In genomic region chr10:8033812-8034665, GRCh38 we compare ENCODE assay signal across 15 cellular contexts. TPM values are rescaled to one million over a fixed set of nuclear protein-coding genes. Genes with fewer than 3 reads are reported as not detected.
DNase-seq lines count a peak whose midpoint lies in the region; ATAC-seq and TF ChIP-seq lines count a peak whose summit lies in the region.
"Had no signal": no experiment of that assay in that cellular context is flagged by ENCODE, and none has a peak within 500 bp of the region (broad histone marks: within the 10 kb centered on the region; RNA-seq: fewer than 3 reads in every experiment).

No MANE protein-coding gene starts in this region.

- H3K4me1 ChIP-seq in ascending aorta, result peaks cover 6 to 15% of the 10 kb centered on the region in 2 donors

- DNase-seq in DMS 273 (lab: John Stamatoyannopoulos, UW; ENCODE audit: unreplicated experiment), result peak; percentile 26
- DNase-seq in DMS 273 treated with DMSO at 0.1 percent for 48 hours (lab: John Stamatoyannopoulos, UW), result no peak
- DNase-seq in ascending aorta (ENCODE audit: low spot score in 2 of 2), result peak in 1 of 2 donors; percentile 54
- no peak for DNase-seq in NCI-H345 (lab: John Stamatoyannopoulos, UW)
- DNase-seq in iPS-NIHi11 (ENCODE audit: low spot score), result no peak
- DNase-seq: brain microvascular endothelial cell; EL; GOT3; NCI-H446 treated with DMSO at 0.1 percent for 48 hours; stimulated activated naive CD4-positive, alpha-beta T cell treated with Interleukin-2 at 50 U/mL for 16 hours had no signal

- H3K9me3 ChIP-seq in ascending aorta (no peaks in the 10 kb centered on the region), iPS-18c (ENCODE audit: control insufficient read depth, insufficient read depth, low read length) (peaks cover 2% of the 10 kb centered on the region)

- intact Hi-C loops in ascending aorta (cut with DNase I), result loop anchor here (2.0 kb wide), 1 partner anchor 17 kb away; no protein-coding TSS in a partner anchor

- no peak for ATAC-seq in HG02798 (IDR thresholded peaks at IDR 0.05; ENCODE audit: poor library complexity, unreplicated experiment)

- TF ChIP-seq CTCF in ascending aorta (IDR thresholded peaks at IDR 0.05), result no peak

- H3K27ac ChIP-seq in ascending aorta (no peak overlapping the region), skin epidermis (no peak overlapping the region)
- H3K27ac ChIP-seq: 22Rv1, brain microvascular endothelial cell, SK-N-MC had no signal

- no peaks in the 10 kb centered on the region for H3K36me3 ChIP-seq in ascending aorta
- H3K36me3 ChIP-seq: brain microvascular endothelial cell had no signal

- H3K27me3 ChIP-seq in ascending aorta, result peaks cover 27% of the 10 kb centered on the region

- H3K4me3 ChIP-seq in ascending aorta, result peak overlapping the region; percentile 42 to 49
- H3K4me3 ChIP-seq in iPS-18c (ENCODE audit: insufficient read depth, low read depth, low read length), result peak overlapping the region; percentile 43
- peak overlapping the region in 5 of 7 experiments; percentile 10 to 42 (median 14) for H3K4me3 ChIP-seq in skin epidermis
- H3K4me3 ChIP-seq: SK-N-MC had no signal

RNA-seq across cellular contexts. Expression of gene GATA3, which starts 20.4 kb away (rescaled TPM):
- total RNA-seq in ascending aorta, result not detected
